ENCODE assay signal across 26 cellular contexts in the genomic region with DNA sequence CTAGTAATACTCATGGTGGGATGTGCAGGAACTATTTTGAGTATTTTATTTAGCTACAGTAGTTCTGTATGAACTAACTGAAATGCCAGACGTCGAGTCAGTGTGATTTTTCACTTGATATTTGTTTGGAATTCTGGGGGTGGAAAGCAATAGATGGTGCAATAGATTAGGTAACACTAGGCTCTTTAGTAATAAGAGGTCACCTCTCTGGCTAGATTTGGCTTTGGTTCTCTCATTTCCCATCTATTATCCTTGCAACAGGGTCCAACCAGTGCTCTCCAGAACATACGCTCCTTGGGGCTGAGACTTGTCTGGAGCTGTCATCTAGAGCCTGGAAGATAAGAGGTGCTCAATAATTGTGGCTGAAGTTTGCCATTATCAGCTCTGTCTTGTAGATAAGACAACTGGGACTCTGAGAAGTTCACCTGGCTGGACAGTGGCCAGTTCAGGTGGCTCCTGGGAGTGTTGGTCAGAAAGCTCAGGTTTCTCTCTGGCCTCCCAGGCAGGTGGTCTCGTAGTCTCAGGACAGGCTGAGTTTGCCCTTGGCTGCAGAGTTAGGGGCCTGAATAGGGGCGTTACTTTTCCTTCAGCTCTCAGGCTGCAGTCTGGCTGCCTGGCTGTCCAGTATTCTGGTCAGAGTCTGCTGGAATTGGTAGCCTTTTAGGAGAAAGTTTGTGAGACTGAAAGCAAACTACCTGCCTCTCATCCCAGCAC.
"Had no signal": no experiment of that assay in that cellular context is flagged by ENCODE, and none has a peak within 500 bp of the region (broad histone marks: within the 10 kb centered on the region; RNA-seq: fewer than 3 reads in every experiment).

No MANE protein-coding gene starts in this region.

- H3K36me3 ChIP-seq: gastroesophageal sphincter, left ventricle myocardium inferior, transverse colon had no signal

- H3K27ac Mint-ChIP-seq: activated CD4-positive, alpha-beta T cell treated with anti-CD3 and anti-CD28 coated beads for 36 hours; activated naive CD4-positive, alpha-beta T cell treated with anti-CD3 and anti-CD28 coated beads, Interleukin-2, amount 50 U/mL, for 72 hours; activated T-cell treated with anti-CD3 and anti-CD28 coated beads, Interleukin-2, amount 50 U/mL, for 72 hours; mesothelial cell of epicardium; naive B cell; nephron progenitor cell; T-cell had no signal

- H3K36me3 Mint-ChIP-seq: activated naive CD4-positive, alpha-beta T cell treated with anti-CD3 and anti-CD28 coated beads, Interleukin-2, amount 50 U/mL, for 72 hours; mesothelial cell of epicardium; naive B cell; T-cell had no signal

- H3K27me3 ChIP-seq: testis, transverse colon had no signal

- DNase-seq: activated CD4-positive, alpha-beta T cell treated with anti-CD3 and anti-CD28 coated beads for 36 hours; activated CD4-positive, alpha-beta T cell treated with anti-CD3 and anti-CD28 coated beads, Interleukin-2, amount 50 U/mL, for 4 hours; activated CD4-positive, CD25-positive, alpha-beta regulatory T cell; activated naive CD4-positive, alpha-beta T cell; activated T-cell treated with anti-CD3 and anti-CD28 coated beads for 4 hours; activated T-cell treated with anti-CD3 and anti-CD28 coated beads, Interleukin-2, amount 50 U/mL, for 72 hours; effector memory CD4-positive, alpha-beta T cell; head of caudate nucleus; hippocampal formation; left ventricle myocardium inferior; naive B cell; nephron progenitor cell; occipital lobe; posterior cingulate gyrus; right cardiac atrium; stimulated activated CD4-positive, alpha-beta T cell treated with anti-CD3 and anti-CD28 coated beads, Interleukin-15, amount 100 ng/mL, for 24 hours; stimulated activated CD4-positive, alpha-beta T cell treated with anti-CD3 and anti-CD28 coated beads, Interleukin-2, amount 100 ng/mL, for 24 hours; stimulated activated naive CD8-positive, alpha-beta T cell treated with anti-CD3 and anti-CD28 coated beads, Interleukin-15, Interleukin-2, amounts not matched to agents 100 U/mL and 50 U/mL, for 24 hours; T-cell; testis; transverse colon had no signal

- H3K4me3 Mint-ChIP-seq: activated CD4-positive, alpha-beta T cell treated with anti-CD3 and anti-CD28 coated beads for 36 hours; activated T-cell treated with anti-CD3 and anti-CD28 coated beads, Interleukin-2, amount 50 U/mL, for 72 hours; mesothelial cell of epicardium; naive B cell; nephron progenitor cell; T-cell had no signal

- H3K27ac ChIP-seq: gastroesophageal sphincter, left ventricle myocardium inferior, testis, transverse colon had no signal

- H3K4me1 Mint-ChIP-seq: activated CD4-positive, alpha-beta T cell treated with anti-CD3 and anti-CD28 coated beads for 36 hours; naive B cell; T-cell had no signal

- H3K9me3 ChIP-seq: gastroesophageal sphincter, left ventricle myocardium inferior, testis, transverse colon had no signal

- ATAC-seq: activated CD4-positive, alpha-beta T cell treated with anti-CD3 and anti-CD28 coated beads for 36 hours; activated naive CD4-positive, alpha-beta T cell treated with anti-CD3 and anti-CD28 coated beads, Interleukin-2, amount 50 U/mL, for 72 hours; activated T-cell treated with anti-CD3 and anti-CD28 coated beads, Interleukin-2, amount 50 U/mL, for 72 hours; gastroesophageal sphincter; right cardiac atrium; stimulated activated naive CD8-positive, alpha-beta T cell treated with anti-CD3 and anti-CD28 coated beads, Interleukin-15, Interleukin-2, amounts not matched to agents 100 U/mL and 50 U/mL, for 24 hours; T-cell had no signal

- H3K9me3 Mint-ChIP-seq: activated naive CD4-positive, alpha-beta T cell treated with anti-CD3 and anti-CD28 coated beads, Interleukin-2, amount 50 U/mL, for 72 hours; activated T-cell treated with anti-CD3 and anti-CD28 coated beads, Interleukin-2, amount 50 U/mL, for 72 hours; mesothelial cell of epicardium; nephron progenitor cell; T-cell had no signal

- FAIRE-seq: colon had no signal

- H3K4me3 ChIP-seq: gastroesophageal sphincter, left ventricle myocardium inferior, lung, testis, transverse colon had no signal

- H3K4me1 ChIP-seq: gastroesophageal sphincter, left ventricle myocardium inferior, testis, transverse colon had no signal
